Comparison of ENCODE assay signal across 24 cellular contexts in the genomic region with DNA sequence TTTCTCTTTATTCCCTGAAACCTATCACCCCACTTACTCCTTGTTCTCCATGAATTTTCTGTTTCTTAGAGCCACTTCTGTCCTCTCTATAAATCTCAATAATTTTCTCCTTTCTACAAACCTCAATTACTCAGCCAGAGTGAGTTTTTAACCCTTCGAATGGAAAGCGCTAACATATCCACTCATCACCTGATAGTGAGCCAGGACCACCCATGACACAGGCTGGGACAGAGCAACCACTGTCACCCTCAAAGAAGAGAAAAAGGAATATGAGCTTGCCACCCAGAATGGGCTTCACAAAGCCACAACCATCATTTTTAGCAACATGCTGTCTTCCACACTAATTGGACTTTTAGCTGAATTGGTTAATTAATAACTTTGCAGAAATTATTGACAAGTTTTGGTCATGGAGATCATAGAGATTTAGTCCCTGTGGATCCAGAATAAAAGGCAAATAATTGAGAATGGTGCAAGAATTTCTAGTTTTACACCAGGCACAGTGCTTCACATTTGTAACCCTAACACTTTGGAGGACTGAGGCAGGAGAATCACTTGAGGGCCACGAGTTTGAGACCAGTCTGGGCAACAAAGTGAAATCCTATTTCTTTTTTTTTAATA. TPM values are rescaled to one million over a fixed set of nuclear protein-coding genes. Genes with fewer than 3 reads are reported as not detected.
"Had no signal": no experiment of that assay in that cellular context is flagged by ENCODE, and none has a peak within 500 bp of the region (broad histone marks: within the 10 kb centered on the region; RNA-seq: fewer than 3 reads in every experiment).

No MANE protein-coding gene starts in this region.

- H3K36me3 ChIP-seq: gastroesophageal sphincter, tibial artery, upper lobe of right lung had no signal

- ATAC-seq: effector memory CD8-positive, alpha-beta T cell; gastroesophageal sphincter; natural killer cell treated with Interleukin-12 subunit alpha and Interleukin-12 subunit beta and Interleukin-15 and Interleukin-18, amount 100 ng/mL, for 72 hours; stimulated activated effector memory CD8-positive, alpha-beta T cell treated with anti-CD3 and anti-CD28 coated beads, Interleukin-12 subunit alpha, Interleukin-12 subunit beta, amount 100 ng/mL, for 72 hours; stimulated activated naive CD8-positive, alpha-beta T cell treated with anti-CD3 and anti-CD28 coated beads, Interleukin-15, amount 100 ng/mL, for 72 hours; upper lobe of right lung had no signal

- H3K27me3 ChIP-seq: gastroesophageal sphincter, tibial artery, upper lobe of right lung had no signal

- H3K27ac ChIP-seq: gastroesophageal sphincter, upper lobe of right lung had no signal

- DNase-seq: activated CD4-positive, alpha-beta T cell treated with anti-CD3 and anti-CD28 coated beads for 48 hours; activated CD4-positive, alpha-beta T cell treated with anti-CD3 and anti-CD28 coated beads, Interleukin-2, amount 50 U/mL, for 48 hours; activated CD8-positive, alpha-beta memory T cell treated with anti-CD3 and anti-CD28 coated beads for 24 hours; activated effector memory CD4-positive, alpha-beta T cell treated with anti-CD3 and anti-CD28 coated beads, Interleukin-2, amount 50 U/mL, for 16 hours; activated naive CD4-positive, alpha-beta T cell treated with anti-CD3 and anti-CD28 coated beads for 36 hours; activated naive CD8-positive, alpha-beta T cell treated with anti-CD3 and anti-CD28 coated beads, Interleukin-2, amount 10 ng/mL, durations not matched to agents 7 days and 5 days; amygdala; caudate nucleus; cortex of kidney; effector memory CD8-positive, alpha-beta T cell; erythroblast; kidney glomerular epithelial cell; mesendoderm; posterior cingulate gyrus; small intestine; stimulated activated CD4-positive, alpha-beta T cell treated with anti-CD3 and anti-CD28 coated beads, Interleukin-4, amount 100 ng/mL, for 24 hours; stimulated activated naive CD8-positive, alpha-beta T cell treated with anti-CD3 and anti-CD28 coated beads, Interleukin-15, amount 100 ng/mL, for 72 hours; T-helper 2 cell; upper lobe of right lung had no signal

- H3K4me3 ChIP-seq: gastroesophageal sphincter, tibial artery, upper lobe of right lung had no signal

- H3K9me3 ChIP-seq: gastroesophageal sphincter, tibial artery, upper lobe of right lung had no signal

RNA-seq across cellular contexts. Expression of a gene that starts 32.1 kb away (rescaled TPM):
- total RNA-seq: activated naive CD4-positive, alpha-beta T cell treated with anti-CD3 and anti-CD28 coated beads for 36 hours; activated T-helper 1 cell treated with anti-CD3 and anti-CD28 coated beads, Interleukin-12 subunit alpha, Interleukin-12 subunit beta, Interleukin-2, Interleukin-4 antibody, amounts not matched to agents 30 ng/mL and 10 ng/mL and 1 ng/mL, durations not matched to agents 14 hours and 24 hours and 36 hours had no signal
